In genomic region chr12:125131958-125132357, GRCh38 we compare ENCODE assay signal across 22 cellular contexts. TPM values are rescaled to one million over a fixed set of nuclear protein-coding genes. Genes with fewer than 3 reads are reported as not detected.
"Had no signal": no experiment of that assay in that cellular context is flagged by ENCODE, and none has a peak within 500 bp of the region (broad histone marks: within the 10 kb centered on the region; RNA-seq: fewer than 3 reads in every experiment).

No MANE protein-coding gene starts in this region.

- H3K27ac ChIP-seq: colonic mucosa, esophagus squamous epithelium, gastrocnemius medialis, lower lobe of right lung, ovary, psoas muscle, sigmoid colon, stomach, testis, tibial artery had no signal

- H3K9me3 Mint-ChIP-seq: dendritic cell treated with granulocyte-macrophage colony-stimulating factor and Interleukin-4, amounts not matched to agents 40 ng/mL and 50 ng/mL, for 4 days; naive thymus-derived CD8-positive, alpha-beta T cell; nephron progenitor cell; stimulated activated effector memory CD8-positive, alpha-beta T cell treated with anti-CD3 and anti-CD28 coated beads, Interleukin-12 subunit alpha, Interleukin-12 subunit beta, amount 100 ng/mL, for 72 hours; type B pancreatic cell had no signal

- ATAC-seq: gastrocnemius medialis; left ventricle myocardium superior; lower lobe of right lung; naive thymus-derived CD8-positive, alpha-beta T cell; psoas muscle; right cardiac atrium; stimulated activated effector memory CD8-positive, alpha-beta T cell treated with anti-CD3 and anti-CD28 coated beads, Interleukin-12 subunit alpha, Interleukin-12 subunit beta, amount 100 ng/mL, for 72 hours had no signal

- H3K4me1 ChIP-seq: colonic mucosa, esophagus squamous epithelium, lower lobe of right lung, sigmoid colon, stomach, testis had no signal

- H3K9me3 ChIP-seq: colonic mucosa, esophagus squamous epithelium, gastrocnemius medialis, lower lobe of right lung, ovary, psoas muscle, sigmoid colon, stomach, testis, tibial artery had no signal

- H3K27me3 ChIP-seq: colonic mucosa, esophagus squamous epithelium, gastrocnemius medialis, ovary, sigmoid colon, stomach, testis, tibial artery had no signal

- H3K4me1 Mint-ChIP-seq: stimulated activated effector memory CD8-positive, alpha-beta T cell treated with anti-CD3 and anti-CD28 coated beads, Interleukin-12 subunit alpha, Interleukin-12 subunit beta, amount 100 ng/mL, for 72 hours had no signal

- H3K36me3 ChIP-seq: colonic mucosa, gastrocnemius medialis, ovary had no signal

- H3K4me3 Mint-ChIP-seq: dendritic cell treated with granulocyte-macrophage colony-stimulating factor and Interleukin-4, amounts not matched to agents 40 ng/mL and 50 ng/mL, for 4 days; naive thymus-derived CD8-positive, alpha-beta T cell; nephron progenitor cell; stimulated activated effector memory CD8-positive, alpha-beta T cell treated with anti-CD3 and anti-CD28 coated beads, Interleukin-12 subunit alpha, Interleukin-12 subunit beta, amount 100 ng/mL, for 72 hours; type B pancreatic cell had no signal

- H3K4me3 ChIP-seq: colonic mucosa, esophagus squamous epithelium, gastrocnemius medialis, lower lobe of right lung, ovary, psoas muscle, sigmoid colon, stomach, testis, tibial artery had no signal

- DNase-seq: colonic mucosa; effector memory CD4-positive, alpha-beta T cell; esophagus squamous epithelium; gastrocnemius medialis; left ventricle myocardium superior; lower lobe of right lung; nephron progenitor cell; ovary; psoas muscle; right cardiac atrium; sigmoid colon; stimulated activated CD4-positive, alpha-beta T cell treated with anti-CD3 and anti-CD28 coated beads, Interleukin-2, amount 100 ng/mL, for 24 hours; stimulated activated CD4-positive, alpha-beta T cell treated with anti-CD3 and anti-CD28 coated beads, Interleukin-4, amount 100 ng/mL, for 24 hours; stimulated activated naive CD4-positive, alpha-beta T cell treated with Interleukin-2 at 50 U/mL for 16 hours; stomach; testis; tibial artery had no signal

- H3K27ac Mint-ChIP-seq: dendritic cell treated with granulocyte-macrophage colony-stimulating factor and Interleukin-4, amounts not matched to agents 40 ng/mL and 50 ng/mL, for 4 days; stimulated activated effector memory CD8-positive, alpha-beta T cell treated with anti-CD3 and anti-CD28 coated beads, Interleukin-12 subunit alpha, Interleukin-12 subunit beta, amount 100 ng/mL, for 72 hours; type B pancreatic cell had no signal

- FAIRE-seq: keratinocyte had no signal

- H3K27me3 Mint-ChIP-seq: dendritic cell treated with granulocyte-macrophage colony-stimulating factor and Interleukin-4, amounts not matched to agents 40 ng/mL and 50 ng/mL, for 4 days; naive thymus-derived CD8-positive, alpha-beta T cell; type B pancreatic cell had no signal

RNA-seq across cellular contexts. Expression of gene TMEM132B, which starts 54.2 kb away (rescaled TPM):
- total RNA-seq: naive thymus-derived CD8-positive, alpha-beta T cell had no signal
- polyA plus RNA-seq: naive thymus-derived CD8-positive, alpha-beta T cell had no signal
